ENCODE assay signal across 1 cellular context in the genomic region with DNA sequence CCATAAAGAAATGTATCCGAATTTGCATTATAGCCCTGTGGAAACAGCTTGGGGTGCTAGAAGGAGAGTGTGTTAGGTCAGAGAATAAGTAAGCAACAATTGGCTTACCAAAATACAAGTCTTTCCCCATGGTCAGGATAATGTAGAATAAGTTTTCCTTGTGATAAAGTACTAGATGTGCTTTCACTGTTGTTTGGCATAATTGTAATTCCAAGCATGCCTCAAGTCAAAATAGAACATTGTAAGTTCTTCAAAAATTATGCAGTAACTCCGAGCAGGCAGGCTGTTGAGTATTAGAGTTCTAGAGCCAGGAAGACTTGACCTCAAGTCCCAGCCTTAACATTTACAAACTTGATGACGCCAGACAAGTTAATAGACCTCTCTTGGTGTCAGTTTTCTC.
TF ChIP-seq lines count a peak whose summit lies in the region.

No MANE protein-coding gene starts in this region.

TF ChIP-seq in GM23338, 12 proteins besides CTCF, POLR2A, EP300 and RAD21:
- TF ChIP-seq EZH2 (IDR thresholded peaks at IDR 0.05; ENCODE audit: low read depth, unreplicated experiment) (no peak), ZNF331 (CRISPR knock-in tag; IDR thresholded peaks at IDR 0.05; ENCODE audit: low read depth) (no peak), POLR2AphosphoS5 (IDR thresholded peaks at IDR 0.05; ENCODE audit: low read depth) (no peak), EZH2phosphoT487 (IDR thresholded peaks at IDR 0.05; ENCODE audit: unreplicated experiment) (no peak), REST (IDR thresholded peaks at IDR 0.05; ENCODE audit: unreplicated experiment) (no peak), STAT1 (IDR thresholded peaks at IDR 0.05; ENCODE audit: unreplicated experiment) (no peak), ETS1 (IDR thresholded peaks at IDR 0.05) (no peak), CREB1 (CRISPR knock-in tag; IDR thresholded peaks at IDR 0.05; ENCODE audit: low read depth) (no peak), JUNB (IDR thresholded peaks at IDR 0.05; ENCODE audit: unreplicated experiment) (no peak), NANOG (IDR thresholded peaks at IDR 0.05; ENCODE audit: borderline replicate concordance) (no peak), ZNF462 (CRISPR knock-in tag; IDR thresholded peaks at IDR 0.05) (no peak), ZNF114 (CRISPR knock-in tag; IDR thresholded peaks at IDR 0.05) (no peak)
